ENCODE assay signal across 12 cellular contexts in genomic region chr3:159711560-159712333, GRCh38.
DNase-seq lines count a peak whose midpoint lies in the region; ATAC-seq and TF ChIP-seq lines count a peak whose summit lies in the region.
"Had no signal": no experiment of that assay in that cellular context is flagged by ENCODE, and none has a peak within 500 bp of the region (broad histone marks: within the 10 kb centered on the region; RNA-seq: fewer than 3 reads in every experiment).

No MANE protein-coding gene starts in this region.

- H3K27me3 Mint-ChIP-seq in activated T-cell treated with anti-CD3 and anti-CD28 coated beads, Interleukin-2, amount 50 U/mL, for 24 hours: no peaks in the 10 kb centered on the region
- H3K27me3 Mint-ChIP-seq: activated B cell treated with CpG ODN at 0.5 μM for 24 hours; dendritic cell treated with granulocyte-macrophage colony-stimulating factor and Interleukin-4, amounts not matched to agents 40 ng/mL and 50 ng/mL, for 4 days; natural killer cell treated with Interleukin-12 subunit alpha and Interleukin-12 subunit beta and Interleukin-15 and Interleukin-18, amount 100 ng/mL, for 72 hours had no signal

- no peaks in the 10 kb centered on the region for H3K36me3 Mint-ChIP-seq in activated T-cell treated with anti-CD3 and anti-CD28 coated beads, Interleukin-2, amount 50 U/mL, for 24 hours (ENCODE audit: low read depth)
- H3K36me3 Mint-ChIP-seq: natural killer cell treated with Interleukin-12 subunit alpha and Interleukin-12 subunit beta and Interleukin-15 and Interleukin-18, amount 100 ng/mL, for 72 hours had no signal

- peaks cover 0 to 7% of the 10 kb centered on the region in 2 donors for H3K9me3 ChIP-seq in lung (ENCODE audit: control insufficient read depth in 2 of 2, insufficient read depth in 1 of 2, low read length in 1 of 2)

- DNase-seq in AG04449 (ENCODE audit: low read depth, low spot score) (peak; percentile 59), NCI-H226 (peak; percentile 88), epithelial cell of esophagus (ENCODE audit: low read depth) (peak; percentile 80), lung (ENCODE audit: low spot score) (no peak), NCI-H1694 (lab: John Stamatoyannopoulos, UW) (no peak), T-helper 1 cell (no peak)
- no peak for DNase-seq in activated T-cell treated with anti-CD3 and anti-CD28 coated beads, Interleukin-2, amount 50 U/mL, for 24 hours
- DNase-seq: activated B cell treated with CpG ODN at 0.5 μM for 24 hours; CD4-positive, alpha-beta T cell had no signal

- no peaks in the 10 kb centered on the region for H3K36me3 ChIP-seq in lung (ENCODE audit: control insufficient read depth in 2 of 2, insufficient read depth in 2 of 2, low read length in 2 of 2)

- POLR2A ChIA-PET in AG04449 (lab: Yijun Ruan, JAX): interaction anchor here (0.8 to 1.1 kb wide), 2 partner anchors 21 to 52 kb away, joined by 4 to 6 read pairs; no protein-coding TSS in a partner anchor

- peaks cover 0 to 4% of the 10 kb centered on the region in 2 donors for H3K4me1 ChIP-seq in lung (ENCODE audit: control insufficient read depth in 2 of 2, insufficient read depth in 2 of 2, low read length in 2 of 2)

- H3K4me3 ChIP-seq in AG04449 (ENCODE audit: low read depth, low read length) (no peak overlapping the region), epithelial cell of esophagus (ENCODE audit: low read length) (no peak overlapping the region), lung (no peak overlapping the region)

- no peaks in the 10 kb centered on the region for H3K4me1 Mint-ChIP-seq in activated T-cell treated with anti-CD3 and anti-CD28 coated beads, Interleukin-2, amount 50 U/mL, for 24 hours (ENCODE audit: low read depth)
- H3K4me1 Mint-ChIP-seq: activated B cell treated with CpG ODN at 0.5 μM for 24 hours had no signal

- CTCF ChIA-PET in AG04449 (lab: Yijun Ruan, JAX): interaction anchor here (1.9 kb wide), 1 partner anchor 14 kb away, joined by 7 read pairs; no protein-coding TSS in a partner anchor

- TF ChIP-seq CTCF in AG04449 (IDR thresholded peaks at IDR 0.05; ENCODE audit: insufficient read depth, low read length, missing control alignments): no peak
- TF ChIP-seq CTCF in epithelial cell of esophagus (IDR thresholded peaks at IDR 0.05; ENCODE audit: insufficient read depth, low read depth, low read length, missing control alignments): no peak
- no peak for TF ChIP-seq CTCF in lung (IDR thresholded peaks at IDR 0.05; ENCODE audit: control extremely low read depth, extremely low read depth)

- peak overlapping the region in 1 of 2 donors; percentile 88 for H3K27ac ChIP-seq in lung (ENCODE audit: low read depth in 1 of 2, low read length in 1 of 2)

- H3K9me3 Mint-ChIP-seq in activated T-cell treated with anti-CD3 and anti-CD28 coated beads, Interleukin-2, amount 50 U/mL, for 24 hours: no peaks in the 10 kb centered on the region
- H3K9me3 Mint-ChIP-seq: activated B cell treated with CpG ODN at 0.5 μM for 24 hours had no signal

- WGBS in lung, 2 donors: 44 to 47% methylated on average over 7 of the region's 7 CpGs

- H3K27me3 ChIP-seq in lung (ENCODE audit: control insufficient read depth, insufficient read depth): no peaks in the 10 kb centered on the region

- ATAC-seq in lung (ENCODE audit: insufficient read depth, low FRiP score): peak; percentile 58
- no peak for ATAC-seq in HG03354 (IDR thresholded peaks at IDR 0.05; ENCODE audit: poor library complexity, severe bottlenecking, unreplicated experiment)
- ATAC-seq: natural killer cell treated with Interleukin-12 subunit alpha and Interleukin-12 subunit beta and Interleukin-15 and Interleukin-18, amount 100 ng/mL, for 72 hours had no signal

- H3K27ac Mint-ChIP-seq in activated T-cell treated with anti-CD3 and anti-CD28 coated beads, Interleukin-2, amount 50 U/mL, for 24 hours: no peak overlapping the region
- H3K27ac Mint-ChIP-seq: activated B cell treated with CpG ODN at 0.5 μM for 24 hours; CD4-positive, alpha-beta T cell; dendritic cell treated with granulocyte-macrophage colony-stimulating factor and Interleukin-4, amounts not matched to agents 40 ng/mL and 50 ng/mL, for 4 days; natural killer cell treated with Interleukin-12 subunit alpha and Interleukin-12 subunit beta and Interleukin-15 and Interleukin-18, amount 100 ng/mL, for 72 hours had no signal

- no peak overlapping the region for H3K4me3 Mint-ChIP-seq in activated T-cell treated with anti-CD3 and anti-CD28 coated beads, Interleukin-2, amount 50 U/mL, for 24 hours
- H3K4me3 Mint-ChIP-seq: activated B cell treated with CpG ODN at 0.5 μM for 24 hours; CD4-positive, alpha-beta T cell; dendritic cell treated with granulocyte-macrophage colony-stimulating factor and Interleukin-4, amounts not matched to agents 40 ng/mL and 50 ng/mL, for 4 days; natural killer cell treated with Interleukin-12 subunit alpha and Interleukin-12 subunit beta and Interleukin-15 and Interleukin-18, amount 100 ng/mL, for 72 hours had no signal

Comparison
In these comparisons a context has a peak if more than half of its experiments do, and no peak if none do; other contexts are left out.
1. DNase-seq: peak in AG04449 (single experiment), NCI-H226 (single experiment) and epithelial cell of esophagus (single experiment); none in lung (single experiment), activated T-cell treated with anti-CD3 and anti-CD28 coated beads, Interleukin-2, amount 50 U/mL, for 24 hours (single experiment), NCI-H1694 (single experiment) and T-helper 1 cell (0 of 5).